Comparison of ENCODE assay signal across 14 cellular contexts in genomic region chr5:160310910-160311295, GRCh38. TPM values are rescaled to one million over a fixed set of nuclear protein-coding genes. Genes with fewer than 3 reads are reported as not detected.
DNase-seq lines count a peak whose midpoint lies in the region; ATAC-seq, FAIRE-seq and TF ChIP-seq lines count a peak whose summit lies in the region.
"Had no signal": no experiment of that assay in that cellular context is flagged by ENCODE, and none has a peak within 500 bp of the region (broad histone marks: within the 10 kb centered on the region; RNA-seq: fewer than 3 reads in every experiment).

No MANE protein-coding gene starts in this region.

- peak; percentile 5 for FAIRE-seq in urothelium cell line (lab: Jason Lieb, UNC)

- WGBS in ectodermal cell, 2 experiments, result 5 to 6% methylated on average over 1 of the region's 1 CpG

- intact Hi-C loops in left ventricle myocardium inferior (cut with micrococcal nuclease) (no loop called here), Right ventricle myocardium inferior (cut with DNase I) (no loop called here)

- no peaks in the 10 kb centered on the region for H3K9me3 ChIP-seq in left ventricle myocardium inferior (replicated peaks)
- H3K9me3 ChIP-seq in ectodermal cell (ENCODE audit: control insufficient read depth, low read length), result no peaks in the 10 kb centered on the region
- H3K9me3 ChIP-seq: Peyer's patch, tibial artery had no signal

- H3K36me3 Mint-ChIP-seq in mesothelial cell of epicardium, result peaks cover 3% of the 10 kb centered on the region
- H3K36me3 Mint-ChIP-seq: activated naive CD8-positive, alpha-beta T cell treated with anti-CD3 and anti-CD28 coated beads for 36 hours; memory B cell; T-cell had no signal

- peaks cover 19% of the 10 kb centered on the region for H3K4me1 Mint-ChIP-seq in mesothelial cell of epicardium

- DNase-seq in left ventricle myocardium inferior, result no peak
- DNase-seq in Right ventricle myocardium inferior (ENCODE audit: missing footprints), result no peak
- no peak for DNase-seq in mesothelial cell of epicardium (ENCODE audit: low spot score in 2 of 2, unreplicated experiment in 2 of 2)
- DNase-seq in urothelium cell line (ENCODE audit: low spot score), result no peak
- no peak for DNase-seq in dedifferentiated amniotic fluid mesenchymal stem cell (ENCODE audit: extremely low spot score)
- no peak for DNase-seq in T-helper 2 cell
- DNase-seq: activated naive CD8-positive, alpha-beta T cell treated with anti-CD3 and anti-CD28 coated beads for 36 hours; AML-193; Peyer's patch; T-cell; tibial artery had no signal

- TF ChIP-seq CTCF in left ventricle myocardium inferior (IDR thresholded peaks at IDR 0.05; ENCODE audit: borderline replicate concordance) (no peak), mesothelial cell of epicardium (IDR thresholded peaks at IDR 0.05; ENCODE audit: unreplicated experiment) (no peak)

- H3K27me3 Mint-ChIP-seq in mesothelial cell of epicardium (ENCODE audit: low read depth), result peaks cover 3% of the 10 kb centered on the region

- H3K27ac Mint-ChIP-seq in mesothelial cell of epicardium, result no peak overlapping the region
- H3K27ac Mint-ChIP-seq: activated naive CD8-positive, alpha-beta T cell treated with anti-CD3 and anti-CD28 coated beads for 36 hours; memory B cell; T-cell had no signal

- H3K27ac ChIP-seq in left ventricle myocardium inferior (replicated peaks) (peak overlapping the region; percentile 83), ectodermal cell (ENCODE audit: insufficient read depth, low read depth, low read length, poor library complexity, severe bottlenecking) (no peak overlapping the region)
- H3K27ac ChIP-seq: Peyer's patch, tibial artery had no signal

- H3K36me3 ChIP-seq in left ventricle myocardium inferior (no peaks in the 10 kb centered on the region), ectodermal cell (ENCODE audit: control insufficient read depth, insufficient read depth, low read length) (peaks cover 6% of the 10 kb centered on the region)
- H3K36me3 ChIP-seq: Peyer's patch, tibial artery had no signal

- peaks cover 46% of the 10 kb centered on the region for H3K4me1 ChIP-seq in left ventricle myocardium inferior
- H3K4me1 ChIP-seq in ectodermal cell (ENCODE audit: control insufficient read depth, insufficient read depth, low read length), result peaks cover 9% of the 10 kb centered on the region

- no peaks in the 10 kb centered on the region for H3K9me3 Mint-ChIP-seq in mesothelial cell of epicardium
- H3K9me3 Mint-ChIP-seq: activated naive CD8-positive, alpha-beta T cell treated with anti-CD3 and anti-CD28 coated beads for 36 hours; memory B cell; T-cell had no signal

- peak overlapping the region; percentile 89 for H3K4me3 Mint-ChIP-seq in mesothelial cell of epicardium
- H3K4me3 Mint-ChIP-seq: activated naive CD8-positive, alpha-beta T cell treated with anti-CD3 and anti-CD28 coated beads for 36 hours had no signal

- ATAC-seq in Right ventricle myocardium inferior (no peak), GM21723 (IDR thresholded peaks at IDR 0.05; ENCODE audit: unreplicated experiment) (no peak)
- ATAC-seq: T-cell had no signal

- H3K4me3 ChIP-seq in left ventricle myocardium inferior (peak overlapping the region; percentile 85), ectodermal cell (ENCODE audit: insufficient read depth, low read depth, low read length) (peak overlapping the region; percentile 62)

- H3K27me3 ChIP-seq in left ventricle myocardium inferior (ENCODE audit: low read depth), result no peaks in the 10 kb centered on the region
- H3K27me3 ChIP-seq in ectodermal cell (ENCODE audit: control insufficient read depth, insufficient read depth, low read length, poor library complexity, severe bottlenecking), result no peaks in the 10 kb centered on the region
- H3K27me3 ChIP-seq: Peyer's patch had no signal

RNA-seq across cellular contexts. Expression of gene CCNJL, which starts 1.5 kb away (rescaled TPM):
- 6.5 TPM for total RNA-seq in left ventricle myocardium inferior
- 10.2 TPM for total RNA-seq in Right ventricle myocardium inferior
- polyA plus RNA-seq in ectodermal cell (2013, experiment 1 of 4), result 26.8 TPM
- 31.7 TPM for polyA plus RNA-seq in ectodermal cell (2013, experiment 2 of 4)
- polyA plus RNA-seq in ectodermal cell (2013, experiment 3 of 4), result 20.9 TPM
- 26.2 TPM for polyA plus RNA-seq in ectodermal cell (2013, experiment 4 of 4)
- total RNA-seq in mesothelial cell of epicardium, result 8.2 to 9.7 TPM (median 8.9 TPM) in 3 replicates
- total RNA-seq: activated naive CD8-positive, alpha-beta T cell treated with anti-CD3 and anti-CD28 coated beads for 36 hours had no signal

RNA-seq across cellular contexts. Expression of gene C1QTNF2, which starts 59.5 kb away (rescaled TPM):
- total RNA-seq in left ventricle myocardium inferior, result 1.4 TPM
- 1.5 TPM for total RNA-seq in Right ventricle myocardium inferior
- polyA plus RNA-seq in ectodermal cell (2013, experiment 1 of 4), result 0.59 TPM
- polyA plus RNA-seq in ectodermal cell (2013, experiment 2 of 4), result 0.57 TPM
- polyA plus RNA-seq in ectodermal cell (2013, experiment 3 of 4), result 0.53 TPM
- polyA plus RNA-seq in ectodermal cell (2013, experiment 4 of 4), result 0.36 TPM
- 1.3 to 1.8 TPM (median 1.4 TPM) in 3 replicates for total RNA-seq in mesothelial cell of epicardium
- total RNA-seq: activated naive CD8-positive, alpha-beta T cell treated with anti-CD3 and anti-CD28 coated beads for 36 hours; T-cell had no signal
